ENCODE assay signal across 8 cellular contexts in the genomic region with DNA sequence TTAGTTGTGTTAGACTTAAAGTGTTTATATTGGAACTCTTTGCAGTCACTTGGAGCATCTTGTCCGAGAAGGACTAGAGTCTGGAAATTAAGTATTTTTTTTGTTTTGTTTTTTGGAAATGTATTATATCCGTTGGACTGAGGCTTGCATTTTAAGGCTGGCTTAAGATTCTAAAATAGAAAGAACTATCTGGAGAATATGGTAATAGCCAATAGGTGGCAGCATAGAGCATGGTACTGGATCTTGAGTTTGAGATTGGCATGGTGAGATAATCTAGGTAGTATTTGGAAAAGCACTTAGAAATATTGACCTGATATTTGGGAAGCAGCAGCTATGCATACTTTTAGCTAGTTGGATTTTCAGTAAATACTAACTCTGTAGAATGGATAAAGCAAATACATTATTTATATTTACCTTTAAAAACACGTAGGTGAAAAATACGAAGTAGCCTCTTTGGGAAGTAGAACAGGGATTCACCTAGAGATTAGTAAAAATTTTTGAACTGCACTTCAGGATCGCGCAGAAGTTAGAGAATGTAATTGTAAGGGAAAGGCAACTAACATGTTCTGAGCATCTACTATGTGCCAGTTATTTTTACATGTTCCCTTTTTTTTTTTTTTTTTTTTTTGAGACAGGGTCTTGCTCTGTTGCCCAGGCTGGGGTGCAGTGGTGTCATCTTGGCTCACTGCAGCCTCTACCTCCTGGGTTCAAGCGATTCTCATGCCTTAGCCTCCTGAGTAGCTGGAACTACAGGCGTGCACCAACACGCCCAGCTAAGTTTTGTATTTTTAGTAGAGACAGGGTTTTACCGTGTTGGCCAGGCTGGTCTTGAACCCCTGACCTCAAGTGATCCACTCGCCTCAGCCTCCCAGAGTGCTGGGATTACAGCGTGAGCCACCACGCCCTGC.
DNase-seq lines count a peak whose midpoint lies in the region; ATAC-seq and TF ChIP-seq lines count a peak whose summit lies in the region.

No MANE protein-coding gene starts in this region.

- no peaks in the 10 kb centered on the region for H3K27me3 Mint-ChIP-seq in WTC11 (ENCODE audit: low read depth)
- H3K27me3 Mint-ChIP-seq in stimulated activated memory B cell treated with anti-CD40 and anti-IgM and Interleukin-4, amounts not matched to agents 10 μg/mL and 1 μg/mL and 100 μg/mL, for 72 hours, result no peaks in the 10 kb centered on the region

- no peak overlapping the region for H3K27ac Mint-ChIP-seq in WTC11
- no peak overlapping the region for H3K27ac Mint-ChIP-seq in stimulated activated memory B cell treated with anti-CD40 and anti-IgM and Interleukin-4, amounts not matched to agents 10 μg/mL and 1 μg/mL and 100 μg/mL, for 72 hours

- TF ChIP-seq CTCF in WTC11 (IDR thresholded peaks at IDR 0.05), result peak; percentile 41

- in situ Hi-C loops in KBM-7 (cut with MboI; ENCODE audit: low pct_unique_long_range_greater_than_20kb, low sequenced_read_pairs), result no loop called here

- DNase-seq in NCI-H82 (lab: John Stamatoyannopoulos, UW) (peak; percentile 63), NCI-H82 treated with DMSO at 0.1 percent for 48 hours (lab: John Stamatoyannopoulos, UW; ENCODE audit: unreplicated experiment) (no peak), KBM-7 (peak; percentile 62), WTC11 (ENCODE audit: low spot score) (no peak), hepatic stellate cell (ENCODE audit: low spot score) (peak; percentile 36), middle frontal gyrus (ENCODE audit: extremely low spot score, low spot score) (no peak)

- CTCF ChIA-PET in WTC11 (lab: Charles Lee), result interaction anchor here (0.7 to 1.8 kb wide), 3 partner anchors 92 to 414 kb away, joined by 4 to 7 read pairs (median 4); no protein-coding TSS in a partner anchor

- H3K9me3 Mint-ChIP-seq in WTC11, result peaks cover 4% of the 10 kb centered on the region
- no peaks in the 10 kb centered on the region for H3K9me3 Mint-ChIP-seq in stimulated activated memory B cell treated with anti-CD40 and anti-IgM and Interleukin-4, amounts not matched to agents 10 μg/mL and 1 μg/mL and 100 μg/mL, for 72 hours

- peaks cover 13% of the 10 kb centered on the region for H3K36me3 Mint-ChIP-seq in WTC11
- peaks cover 57% of the 10 kb centered on the region for H3K36me3 Mint-ChIP-seq in stimulated activated memory B cell treated with anti-CD40 and anti-IgM and Interleukin-4, amounts not matched to agents 10 μg/mL and 1 μg/mL and 100 μg/mL, for 72 hours

- H3K4me3 Mint-ChIP-seq in WTC11, result no peak overlapping the region
- H3K4me3 Mint-ChIP-seq in stimulated activated memory B cell treated with anti-CD40 and anti-IgM and Interleukin-4, amounts not matched to agents 10 μg/mL and 1 μg/mL and 100 μg/mL, for 72 hours, result no peak overlapping the region

- ATAC-seq in WTC11, result peak; percentile 60
- ATAC-seq in stimulated activated memory B cell treated with anti-CD40 and anti-IgM and Interleukin-4, amounts not matched to agents 10 μg/mL and 1 μg/mL and 100 μg/mL, for 72 hours, result peak; percentile 51
- no peak for ATAC-seq in HG03469 (IDR thresholded peaks at IDR 0.05; ENCODE audit: unreplicated experiment)

- POLR2A ChIA-PET in WTC11 (lab: Charles Lee), result no interaction called here

- H3K4me1 Mint-ChIP-seq in WTC11, result peaks cover 25% of the 10 kb centered on the region
- H3K4me1 Mint-ChIP-seq in stimulated activated memory B cell treated with anti-CD40 and anti-IgM and Interleukin-4, amounts not matched to agents 10 μg/mL and 1 μg/mL and 100 μg/mL, for 72 hours, result peaks cover 29% of the 10 kb centered on the region

TF ChIP-seq in WTC11, 78 proteins besides CTCF, POLR2A, EP300 and RAD21:
- peak; percentile 74 for TF ChIP-seq ZNF121 (CRISPR knock-in tag; IDR thresholded peaks at IDR 0.05)
- TF ChIP-seq, protein P1, sequence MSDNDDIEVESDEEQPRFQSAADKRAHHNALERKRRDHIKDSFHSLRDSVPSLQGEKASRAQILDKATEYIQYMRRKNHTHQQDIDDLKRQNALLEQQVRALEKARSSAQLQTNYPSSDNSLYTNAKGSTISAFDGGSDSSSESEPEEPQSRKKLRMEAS (CRISPR knock-in tag; IDR thresholded peaks at IDR 0.05), result no peak

Comparison
In these comparisons a context has a peak if more than half of its experiments do, and no peak if none do; other contexts are left out.
1. DNase-seq: peak in NCI-H82 (single experiment), KBM-7 (single experiment) and hepatic stellate cell (single experiment); none in NCI-H82 treated with DMSO at 0.1 percent for 48 hours (single experiment), WTC11 (single experiment) and middle frontal gyrus (single experiment).